ENCODE assay signal across 26 cellular contexts in genomic region chr9:549425-549997, GRCh38.
"Had no signal": no experiment of that assay in that cellular context is flagged by ENCODE, and none has a peak within 500 bp of the region (broad histone marks: within the 10 kb centered on the region; RNA-seq: fewer than 3 reads in every experiment).

No MANE protein-coding gene starts in this region.

- H3K36me3 ChIP-seq: left lung, neural progenitor cell, thyroid gland had no signal

- H3K27me3 ChIP-seq: body of pancreas, left lung, thyroid gland had no signal

- H3K4me3 ChIP-seq: body of pancreas, left lung, neural progenitor cell, thyroid gland had no signal

- H3K36me3 Mint-ChIP-seq: activated CD8-positive, alpha-beta memory T cell treated with anti-CD3 and anti-CD28 coated beads, Interleukin-2, amount 10 ng/mL, durations not matched to agents 7 days and 5 days; naive B cell had no signal

- H3K9me3 ChIP-seq: body of pancreas, left lung, thyroid gland had no signal

- H3K27ac ChIP-seq: body of pancreas, left lung, neural progenitor cell, thyroid gland, VCaP had no signal

- H3K4me3 Mint-ChIP-seq: activated CD4-positive, alpha-beta T cell treated with anti-CD3 and anti-CD28 coated beads, Interleukin-2, amount 10 ng/mL, durations not matched to agents 7 days and 5 days; activated CD8-positive, alpha-beta memory T cell treated with anti-CD3 and anti-CD28 coated beads, Interleukin-2, amount 10 ng/mL, durations not matched to agents 7 days and 5 days; activated CD8-positive, alpha-beta T cell treated with anti-CD3 and anti-CD28 coated beads for 36 hours; activated naive CD8-positive, alpha-beta T cell treated with anti-CD3 and anti-CD28 coated beads, Interleukin-2, amount 50 U/mL, for 24 hours; naive B cell; neural progenitor cell; stimulated activated naive CD8-positive, alpha-beta T cell treated with anti-CD3 and anti-CD28 coated beads, Interleukin-15, Interleukin-2, amounts not matched to agents 100 ng/mL and 50 ng/mL, for 24 hours; T-cell; T-helper 2 cell treated with Interferon-gamma antibody and Interleukin-4, amounts not matched to agents 5 μg/mL and 100 μg/mL, for 36 hours had no signal

- ATAC-seq: activated CD8-positive, alpha-beta memory T cell treated with anti-CD3 and anti-CD28 coated beads, Interleukin-2, amount 10 ng/mL, durations not matched to agents 7 days and 5 days; activated CD8-positive, alpha-beta T cell treated with anti-CD3 and anti-CD28 coated beads for 36 hours; activated naive CD8-positive, alpha-beta T cell treated with anti-CD3 and anti-CD28 coated beads, Interleukin-2, amount 50 U/mL, for 24 hours; body of pancreas; left lung; T-cell had no signal

- DNase-seq: activated CD4-positive, alpha-beta T cell treated with anti-CD3 and anti-CD28 coated beads, Interleukin-2, amount 10 ng/mL, durations not matched to agents 7 days and 5 days; activated CD4-positive, CD25-positive, alpha-beta regulatory T cell treated with anti-CD3 and anti-CD28 coated beads, Interleukin-2, amount 50 U/mL, for 72 hours; activated CD8-positive, alpha-beta memory T cell treated with anti-CD3 and anti-CD28 coated beads, Interleukin-2, amount 10 ng/mL, durations not matched to agents 7 days and 5 days; activated CD8-positive, alpha-beta T cell treated with anti-CD3 and anti-CD28 coated beads for 36 hours; activated effector memory CD4-positive, alpha-beta T cell treated with anti-CD3 and anti-CD28 coated beads, Interleukin-2, amount 50 U/mL, for 16 hours; activated naive CD4-positive, alpha-beta T cell treated with anti-CD3 and anti-CD28 coated beads, Interleukin-2, amount 50 U/mL, for 16 hours; activated naive CD8-positive, alpha-beta T cell treated with anti-CD3 and anti-CD28 coated beads, Interleukin-2, amount 50 U/mL, for 24 hours; activated T-cell treated with anti-CD3 and anti-CD28 coated beads for 4 hours; anterior cingulate cortex; erythroblast; foreskin fibroblast; kidney; left lung; mammary epithelial cell; naive B cell; retina; stimulated activated CD4-positive, alpha-beta T cell treated with anti-CD3 and anti-CD28 coated beads, Interleukin-12 subunit alpha, Interleukin-12 subunit beta, amount 100 ng/mL, for 4 hours; stimulated activated CD4-positive, alpha-beta T cell treated with anti-CD3 and anti-CD28 coated beads, Interleukin-4, amount 100 ng/mL, for 4 hours; substantia nigra; T-cell; thyroid gland had no signal

- H3K27ac Mint-ChIP-seq: activated CD4-positive, alpha-beta T cell treated with anti-CD3 and anti-CD28 coated beads, Interleukin-2, amount 10 ng/mL, durations not matched to agents 7 days and 5 days; activated CD8-positive, alpha-beta memory T cell treated with anti-CD3 and anti-CD28 coated beads, Interleukin-2, amount 10 ng/mL, durations not matched to agents 7 days and 5 days; activated CD8-positive, alpha-beta T cell treated with anti-CD3 and anti-CD28 coated beads for 36 hours; activated naive CD8-positive, alpha-beta T cell treated with anti-CD3 and anti-CD28 coated beads, Interleukin-2, amount 50 U/mL, for 24 hours; naive B cell; neural progenitor cell; stimulated activated naive CD8-positive, alpha-beta T cell treated with anti-CD3 and anti-CD28 coated beads, Interleukin-15, Interleukin-2, amounts not matched to agents 100 ng/mL and 50 ng/mL, for 24 hours; T-cell; T-helper 2 cell treated with Interferon-gamma antibody and Interleukin-4, amounts not matched to agents 5 μg/mL and 100 μg/mL, for 36 hours had no signal

- H3K9me3 Mint-ChIP-seq: activated CD4-positive, alpha-beta T cell treated with anti-CD3 and anti-CD28 coated beads, Interleukin-2, amount 10 ng/mL, durations not matched to agents 7 days and 5 days; activated CD8-positive, alpha-beta T cell treated with anti-CD3 and anti-CD28 coated beads for 36 hours; activated naive CD8-positive, alpha-beta T cell treated with anti-CD3 and anti-CD28 coated beads, Interleukin-2, amount 50 U/mL, for 24 hours; naive B cell; neural progenitor cell; stimulated activated naive CD8-positive, alpha-beta T cell treated with anti-CD3 and anti-CD28 coated beads, Interleukin-15, Interleukin-2, amounts not matched to agents 100 ng/mL and 50 ng/mL, for 24 hours; T-cell; T-helper 2 cell treated with Interferon-gamma antibody and Interleukin-4, amounts not matched to agents 5 μg/mL and 100 μg/mL, for 36 hours had no signal

- H3K27me3 Mint-ChIP-seq: activated naive CD8-positive, alpha-beta T cell treated with anti-CD3 and anti-CD28 coated beads, Interleukin-2, amount 50 U/mL, for 24 hours; stimulated activated naive CD8-positive, alpha-beta T cell treated with anti-CD3 and anti-CD28 coated beads, Interleukin-15, Interleukin-2, amounts not matched to agents 100 ng/mL and 50 ng/mL, for 24 hours had no signal

- H3K4me1 Mint-ChIP-seq: activated CD8-positive, alpha-beta memory T cell treated with anti-CD3 and anti-CD28 coated beads, Interleukin-2, amount 10 ng/mL, durations not matched to agents 7 days and 5 days; naive B cell had no signal
